Comparison of ENCODE assay signal across 1 cellular context in the genomic region with DNA sequence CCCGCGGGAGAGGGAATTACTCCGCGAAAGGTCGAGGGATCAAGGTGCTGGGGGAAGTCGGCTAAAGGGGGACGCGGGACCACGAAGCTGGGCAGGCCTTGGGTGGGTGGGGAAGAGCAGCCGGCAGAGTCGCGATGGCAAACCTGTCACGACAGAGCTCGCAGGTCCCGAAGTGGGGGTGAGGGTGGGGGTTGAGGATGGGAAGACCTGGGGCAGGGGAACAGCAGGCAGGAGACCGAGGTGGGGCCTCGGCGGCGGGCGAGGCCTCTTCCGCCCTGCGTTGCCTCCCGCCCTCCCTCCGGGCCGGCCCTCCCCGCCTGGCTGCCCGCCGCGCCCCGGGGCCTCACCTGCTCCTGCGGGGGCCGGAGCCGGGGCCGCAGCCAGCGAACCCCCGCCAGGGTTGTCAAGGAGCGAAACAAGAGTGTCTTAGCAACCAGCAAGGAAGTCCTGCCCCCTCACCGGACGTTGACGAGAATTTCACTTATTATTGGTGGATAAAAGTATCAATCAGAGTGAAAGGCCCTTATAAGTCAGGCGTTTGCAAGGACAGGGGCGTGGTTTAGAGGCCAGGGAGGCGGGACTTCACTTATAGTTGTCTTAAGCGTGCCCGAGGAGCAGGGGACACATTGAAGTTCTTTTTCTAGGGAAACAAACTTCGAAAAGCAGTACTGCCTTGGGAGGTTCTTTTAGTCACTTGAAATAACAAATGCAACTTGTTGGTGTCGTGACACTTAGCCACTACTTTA.
TF ChIP-seq lines count a peak whose summit lies in the region.

A gene with protein sequence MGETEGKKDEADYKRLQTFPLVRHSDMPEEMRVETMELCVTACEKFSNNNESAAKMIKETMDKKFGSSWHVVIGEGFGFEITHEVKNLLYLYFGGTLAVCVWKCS (minus strand): TSS at position 423 of the 746 bp plus-strand sequence. CDS start 11,412 bp downstream, outside the sequence.

TF ChIP-seq in HEK293, 187 proteins besides CTCF, POLR2A, EP300 and RAD21 (continued from another document):
- TF ChIP-seq, protein P1, sequence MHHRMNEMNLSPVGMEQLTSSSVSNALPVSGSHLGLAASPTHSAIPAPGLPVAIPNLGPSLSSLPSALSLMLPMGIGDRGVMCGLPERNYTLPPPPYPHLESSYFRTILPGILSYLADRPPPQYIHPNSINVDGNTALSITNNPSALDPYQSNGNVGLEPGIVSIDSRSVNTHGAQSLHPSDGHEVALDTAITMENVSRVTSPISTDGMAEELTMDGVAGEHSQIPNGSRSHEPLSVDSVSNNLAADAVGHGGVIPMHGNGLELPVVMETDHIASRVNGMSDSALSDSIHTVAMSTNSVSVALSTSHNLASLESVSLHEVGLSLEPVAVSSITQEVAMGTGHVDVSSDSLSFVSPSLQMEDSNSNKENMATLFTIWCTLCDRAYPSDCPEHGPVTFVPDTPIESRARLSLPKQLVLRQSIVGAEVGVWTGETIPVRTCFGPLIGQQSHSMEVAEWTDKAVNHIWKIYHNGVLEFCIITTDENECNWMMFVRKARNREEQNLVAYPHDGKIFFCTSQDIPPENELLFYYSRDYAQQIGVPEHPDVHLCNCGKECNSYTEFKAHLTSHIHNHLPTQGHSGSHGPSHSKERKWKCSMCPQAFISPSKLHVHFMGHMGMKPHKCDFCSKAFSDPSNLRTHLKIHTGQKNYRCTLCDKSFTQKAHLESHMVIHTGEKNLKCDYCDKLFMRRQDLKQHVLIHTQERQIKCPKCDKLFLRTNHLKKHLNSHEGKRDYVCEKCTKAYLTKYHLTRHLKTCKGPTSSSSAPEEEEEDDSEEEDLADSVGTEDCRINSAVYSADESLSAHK (tag by site-specific recombination; IDR thresholded peaks at IDR 0.05), result peak; percentile 49; the same call in 1 of the 2 replicates
- TF ChIP-seq, protein P2, sequence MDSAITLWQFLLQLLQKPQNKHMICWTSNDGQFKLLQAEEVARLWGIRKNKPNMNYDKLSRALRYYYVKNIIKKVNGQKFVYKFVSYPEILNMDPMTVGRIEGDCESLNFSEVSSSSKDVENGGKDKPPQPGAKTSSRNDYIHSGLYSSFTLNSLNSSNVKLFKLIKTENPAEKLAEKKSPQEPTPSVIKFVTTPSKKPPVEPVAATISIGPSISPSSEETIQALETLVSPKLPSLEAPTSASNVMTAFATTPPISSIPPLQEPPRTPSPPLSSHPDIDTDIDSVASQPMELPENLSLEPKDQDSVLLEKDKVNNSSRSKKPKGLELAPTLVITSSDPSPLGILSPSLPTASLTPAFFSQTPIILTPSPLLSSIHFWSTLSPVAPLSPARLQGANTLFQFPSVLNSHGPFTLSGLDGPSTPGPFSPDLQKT (IDR thresholded peaks at IDR 0.05; ENCODE audit: borderline replicate concordance, low read depth, low read length), result no peak
- TF ChIP-seq TCF7L2 (IDR thresholded peaks at IDR 0.05; ENCODE audit: borderline replicate concordance, low read depth, low read length), result no peak
- no peak for TF ChIP-seq SCRT1 (tag by site-specific recombination; IDR thresholded peaks at IDR 0.05; ENCODE audit: borderline replicate concordance)
- TF ChIP-seq ZNF121 (tag by site-specific recombination; IDR thresholded peaks at IDR 0.05), result no peak
- TF ChIP-seq ZNF692 (tag by site-specific recombination; IDR thresholded peaks at IDR 0.05), result peak; percentile 58; the same call in 1 of the 2 replicates
- TF ChIP-seq ZNF335 (tag by site-specific recombination; conservative IDR thresholded peaks at IDR 0.05), result peak; percentile 94
- TF ChIP-seq, protein P3, sequence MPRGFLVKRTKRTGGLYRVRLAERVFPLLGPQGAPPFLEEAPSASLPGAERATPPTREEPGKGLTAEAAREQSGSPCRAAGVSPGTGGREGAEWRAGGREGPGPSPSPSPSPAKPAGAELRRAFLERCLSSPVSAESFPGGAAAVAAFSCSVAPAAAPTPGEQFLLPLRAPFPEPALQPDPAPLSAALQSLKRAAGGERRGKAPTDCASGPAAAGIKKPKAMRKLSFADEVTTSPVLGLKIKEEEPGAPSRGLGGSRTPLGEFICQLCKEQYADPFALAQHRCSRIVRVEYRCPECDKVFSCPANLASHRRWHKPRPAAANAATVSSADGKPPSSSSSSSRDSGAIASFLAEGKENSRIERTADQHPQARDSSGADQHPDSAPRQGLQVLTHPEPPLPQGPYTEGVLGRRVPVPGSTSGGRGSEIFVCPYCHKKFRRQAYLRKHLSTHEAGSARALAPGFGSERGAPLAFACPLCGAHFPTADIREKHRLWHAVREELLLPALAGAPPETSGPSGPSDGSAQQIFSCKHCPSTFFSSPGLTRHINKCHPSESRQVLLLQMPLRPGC (tag by site-specific recombination; IDR thresholded peaks at IDR 0.05), result no peak
- TF ChIP-seq ZNF639 (tag by site-specific recombination; IDR thresholded peaks at IDR 0.05), result no peak
- TF ChIP-seq ZNF223 (tag by site-specific recombination; IDR thresholded peaks at IDR 0.05), result no peak
- TF ChIP-seq ZNF391 (tag by site-specific recombination; IDR thresholded peaks at IDR 0.05; ENCODE audit: borderline replicate concordance, low read depth), result no peak
- TF ChIP-seq GLIS2 (tag by site-specific recombination; IDR thresholded peaks at IDR 0.05), result peak; percentile 49; the same call in 1 of the 2 replicates
- no peak for TF ChIP-seq ZNF555 (tag by site-specific recombination; conservative IDR thresholded peaks at IDR 0.05)
- peak; percentile 56; the same call in 1 of the 2 replicates for TF ChIP-seq ZNF341 (tag by site-specific recombination; IDR thresholded peaks at IDR 0.05; ENCODE audit: low read depth)
- no peak for TF ChIP-seq ZNF830 (tag by site-specific recombination; IDR thresholded peaks at IDR 0.05; ENCODE audit: low read depth)
- TF ChIP-seq ZBTB17 (tag by site-specific recombination; IDR thresholded peaks at IDR 0.05), result no peak
- no peak for TF ChIP-seq ZNF133 (tag by site-specific recombination; IDR thresholded peaks at IDR 0.05)
- no peak for TF ChIP-seq ZSCAN23 (tag by site-specific recombination; IDR thresholded peaks at IDR 0.05)
- no peak for TF ChIP-seq ZNF354C (tag by site-specific recombination; IDR thresholded peaks at IDR 0.05; ENCODE audit: borderline replicate concordance, low read depth)
- no peak for TF ChIP-seq ZNF302 (tag by site-specific recombination; IDR thresholded peaks at IDR 0.05; ENCODE audit: low read depth)
- TF ChIP-seq KLF1 (tag by site-specific recombination; IDR thresholded peaks at IDR 0.05), result peak; percentile 49; the same call in 1 of the 2 replicates
- no peak for TF ChIP-seq FEZF1 (tag by site-specific recombination; IDR thresholded peaks at IDR 0.05)
- TF ChIP-seq ZNF398 (tag by site-specific recombination; IDR thresholded peaks at IDR 0.05), result peak; percentile 55; the same call in 1 of the 2 replicates
- no peak for TF ChIP-seq ZNF610 (tag by site-specific recombination; IDR thresholded peaks at IDR 0.05; ENCODE audit: borderline replicate concordance)
- TF ChIP-seq ZEB2 (tag by site-specific recombination; IDR thresholded peaks at IDR 0.05), result no peak
- peak; percentile 45; the same call in 1 of the 2 replicates for TF ChIP-seq ZBTB8A (tag by site-specific recombination; IDR thresholded peaks at IDR 0.05)
- no peak for TF ChIP-seq ZNF148 (tag by site-specific recombination; IDR thresholded peaks at IDR 0.05; ENCODE audit: borderline replicate concordance)
TF ChIP-seq in HEK293: peak in this region for 25.
